In the genomic region with DNA sequence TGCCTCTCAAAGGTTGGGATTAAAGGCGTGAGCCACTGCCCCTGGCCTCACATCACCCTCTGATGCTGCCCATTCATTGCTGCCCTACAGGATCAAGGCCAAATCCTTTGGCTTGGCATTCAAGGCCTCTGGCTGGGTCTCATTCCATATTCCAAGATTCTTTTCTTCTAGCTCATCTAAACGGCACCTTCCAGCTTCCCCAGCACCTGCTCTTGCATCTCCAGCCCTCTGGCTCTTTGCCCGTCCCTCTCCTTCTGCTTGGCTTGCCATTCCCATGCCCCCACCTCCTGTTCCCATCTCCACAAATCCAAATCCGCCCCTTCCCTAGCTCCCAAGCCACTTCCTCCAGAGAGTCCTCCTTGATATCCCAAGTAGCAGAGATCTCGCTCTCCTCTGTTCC, we compare ENCODE assay signal across 1 cellular context.
TF ChIP-seq lines count a peak whose summit lies in the region.

No MANE protein-coding gene starts in this region.

TF ChIP-seq in WTC11, 78 proteins besides CTCF, POLR2A, EP300 and RAD21 (continued from another document):
- TF ChIP-seq, protein P1, sequence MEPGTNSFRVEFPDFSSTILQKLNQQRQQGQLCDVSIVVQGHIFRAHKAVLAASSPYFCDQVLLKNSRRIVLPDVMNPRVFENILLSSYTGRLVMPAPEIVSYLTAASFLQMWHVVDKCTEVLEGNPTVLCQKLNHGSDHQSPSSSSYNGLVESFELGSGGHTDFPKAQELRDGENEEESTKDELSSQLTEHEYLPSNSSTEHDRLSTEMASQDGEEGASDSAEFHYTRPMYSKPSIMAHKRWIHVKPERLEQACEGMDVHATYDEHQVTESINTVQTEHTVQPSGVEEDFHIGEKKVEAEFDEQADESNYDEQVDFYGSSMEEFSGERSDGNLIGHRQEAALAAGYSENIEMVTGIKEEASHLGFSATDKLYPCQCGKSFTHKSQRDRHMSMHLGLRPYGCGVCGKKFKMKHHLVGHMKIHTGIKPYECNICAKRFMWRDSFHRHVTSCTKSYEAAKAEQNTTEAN (CRISPR knock-in tag; IDR thresholded peaks at IDR 0.05): no peak
- TF ChIP-seq, protein P2, sequence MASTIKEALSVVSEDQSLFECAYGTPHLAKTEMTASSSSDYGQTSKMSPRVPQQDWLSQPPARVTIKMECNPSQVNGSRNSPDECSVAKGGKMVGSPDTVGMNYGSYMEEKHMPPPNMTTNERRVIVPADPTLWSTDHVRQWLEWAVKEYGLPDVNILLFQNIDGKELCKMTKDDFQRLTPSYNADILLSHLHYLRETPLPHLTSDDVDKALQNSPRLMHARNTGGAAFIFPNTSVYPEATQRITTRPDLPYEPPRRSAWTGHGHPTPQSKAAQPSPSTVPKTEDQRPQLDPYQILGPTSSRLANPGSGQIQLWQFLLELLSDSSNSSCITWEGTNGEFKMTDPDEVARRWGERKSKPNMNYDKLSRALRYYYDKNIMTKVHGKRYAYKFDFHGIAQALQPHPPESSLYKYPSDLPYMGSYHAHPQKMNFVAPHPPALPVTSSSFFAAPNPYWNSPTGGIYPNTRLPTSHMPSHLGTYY (CRISPR knock-in tag; IDR thresholded peaks at IDR 0.05): no peak
- TF ChIP-seq, protein P3, sequence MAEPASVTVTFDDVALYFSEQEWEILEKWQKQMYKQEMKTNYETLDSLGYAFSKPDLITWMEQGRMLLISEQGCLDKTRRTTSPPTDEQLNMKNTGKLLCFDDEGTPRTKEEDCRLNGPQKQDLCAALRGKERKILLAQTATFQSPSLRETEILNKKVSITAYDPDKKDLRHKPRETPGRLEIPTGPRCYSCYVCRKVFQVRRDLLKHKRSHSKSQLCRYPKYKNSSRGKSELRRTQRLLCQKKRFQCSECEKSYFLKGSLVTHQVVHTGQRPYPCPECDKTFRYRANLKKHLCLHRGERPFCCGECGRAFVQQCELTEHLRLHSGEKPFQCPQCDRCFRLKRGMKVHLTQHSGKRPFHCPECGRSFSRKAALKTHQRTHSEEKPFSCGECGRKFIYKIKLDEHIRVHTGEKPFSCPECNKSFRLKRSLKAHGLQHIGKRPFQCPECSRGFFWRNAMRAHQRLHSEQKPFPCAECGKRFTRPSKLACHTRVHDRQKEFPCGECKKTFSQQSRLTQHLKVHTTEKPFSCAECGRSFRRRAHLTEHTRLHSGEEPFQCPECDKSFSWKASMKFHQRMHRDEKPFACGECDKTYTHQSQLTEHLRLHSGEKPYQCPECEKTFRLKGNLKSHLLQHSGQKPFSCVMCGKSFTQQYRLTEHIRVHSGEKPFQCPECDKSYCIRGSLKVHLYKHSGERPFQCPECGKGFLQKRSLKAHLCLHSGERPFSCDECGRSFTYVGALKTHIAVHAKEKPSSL (CRISPR knock-in tag; conservative IDR thresholded peaks at IDR 0.05): no peak
- TF ChIP-seq, protein P4, sequence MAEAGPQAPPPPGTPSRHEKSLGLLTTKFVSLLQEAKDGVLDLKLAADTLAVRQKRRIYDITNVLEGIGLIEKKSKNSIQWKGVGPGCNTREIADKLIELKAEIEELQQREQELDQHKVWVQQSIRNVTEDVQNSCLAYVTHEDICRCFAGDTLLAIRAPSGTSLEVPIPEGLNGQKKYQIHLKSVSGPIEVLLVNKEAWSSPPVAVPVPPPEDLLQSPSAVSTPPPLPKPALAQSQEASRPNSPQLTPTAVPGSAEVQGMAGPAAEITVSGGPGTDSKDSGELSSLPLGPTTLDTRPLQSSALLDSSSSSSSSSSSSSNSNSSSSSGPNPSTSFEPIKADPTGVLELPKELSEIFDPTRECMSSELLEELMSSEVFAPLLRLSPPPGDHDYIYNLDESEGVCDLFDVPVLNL (CRISPR knock-in tag; IDR thresholded peaks at IDR 0.05; ENCODE audit: borderline replicate concordance, low read depth): no peak
- TF ChIP-seq, protein P5, sequence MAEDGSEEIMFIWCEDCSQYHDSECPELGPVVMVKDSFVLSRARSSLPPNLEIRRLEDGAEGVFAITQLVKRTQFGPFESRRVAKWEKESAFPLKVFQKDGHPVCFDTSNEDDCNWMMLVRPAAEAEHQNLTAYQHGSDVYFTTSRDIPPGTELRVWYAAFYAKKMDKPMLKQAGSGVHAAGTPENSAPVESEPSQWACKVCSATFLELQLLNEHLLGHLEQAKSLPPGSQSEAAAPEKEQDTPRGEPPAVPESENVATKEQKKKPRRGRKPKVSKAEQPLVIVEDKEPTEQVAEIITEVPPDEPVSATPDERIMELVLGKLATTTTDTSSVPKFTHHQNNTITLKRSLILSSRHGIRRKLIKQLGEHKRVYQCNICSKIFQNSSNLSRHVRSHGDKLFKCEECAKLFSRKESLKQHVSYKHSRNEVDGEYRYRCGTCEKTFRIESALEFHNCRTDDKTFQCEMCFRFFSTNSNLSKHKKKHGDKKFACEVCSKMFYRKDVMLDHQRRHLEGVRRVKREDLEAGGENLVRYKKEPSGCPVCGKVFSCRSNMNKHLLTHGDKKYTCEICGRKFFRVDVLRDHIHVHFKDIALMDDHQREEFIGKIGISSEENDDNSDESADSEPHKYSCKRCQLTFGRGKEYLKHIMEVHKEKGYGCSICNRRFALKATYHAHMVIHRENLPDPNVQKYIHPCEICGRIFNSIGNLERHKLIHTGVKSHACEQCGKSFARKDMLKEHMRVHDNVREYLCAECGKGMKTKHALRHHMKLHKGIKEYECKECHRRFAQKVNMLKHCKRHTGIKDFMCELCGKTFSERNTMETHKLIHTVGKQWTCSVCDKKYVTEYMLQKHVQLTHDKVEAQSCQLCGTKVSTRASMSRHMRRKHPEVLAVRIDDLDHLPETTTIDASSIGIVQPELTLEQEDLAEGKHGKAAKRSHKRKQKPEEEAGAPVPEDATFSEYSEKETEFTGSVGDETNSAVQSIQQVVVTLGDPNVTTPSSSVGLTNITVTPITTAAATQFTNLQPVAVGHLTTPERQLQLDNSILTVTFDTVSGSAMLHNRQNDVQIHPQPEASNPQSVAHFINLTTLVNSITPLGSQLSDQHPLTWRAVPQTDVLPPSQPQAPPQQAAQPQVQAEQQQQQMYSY (CRISPR knock-in tag; IDR thresholded peaks at IDR 0.05): no peak
- TF ChIP-seq, protein P6, sequence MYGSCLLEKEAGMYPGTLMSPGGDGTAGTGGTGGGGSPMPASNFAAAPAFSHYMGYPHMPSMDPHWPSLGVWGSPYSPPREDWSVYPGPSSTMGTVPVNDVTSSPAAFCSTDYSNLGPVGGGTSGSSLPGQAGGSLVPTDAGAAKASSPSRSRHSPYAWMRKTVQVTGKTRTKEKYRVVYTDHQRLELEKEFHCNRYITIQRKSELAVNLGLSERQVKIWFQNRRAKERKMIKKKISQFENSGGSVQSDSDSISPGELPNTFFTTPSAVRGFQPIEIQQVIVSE (CRISPR knock-in tag; IDR thresholded peaks at IDR 0.05; ENCODE audit: borderline replicate concordance): no peak
